ENCODE assay signal across 8 cellular contexts in the genomic region with DNA sequence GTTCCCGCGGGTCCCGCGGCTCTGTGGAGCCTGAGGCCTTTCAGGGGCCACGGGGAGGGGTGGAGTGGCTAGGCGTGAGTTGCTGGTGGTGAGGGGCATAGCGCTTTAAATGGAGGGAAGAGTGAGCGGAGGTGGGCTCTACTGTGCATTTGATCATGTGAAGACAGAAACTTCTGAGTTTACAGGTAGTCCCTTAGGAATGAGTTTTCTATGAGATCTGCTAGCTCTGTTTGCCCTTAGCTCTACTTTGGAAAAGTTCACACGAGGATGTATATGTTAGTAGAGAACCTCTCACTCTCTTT. TPM values are rescaled to one million over a fixed set of nuclear protein-coding genes. Genes with fewer than 3 reads are reported as not detected.
DNase-seq lines count a peak whose midpoint lies in the region; ATAC-seq and TF ChIP-seq lines count a peak whose summit lies in the region.

No MANE protein-coding gene starts in this region.

- peaks cover 27% of the 10 kb centered on the region for H3K4me1 Mint-ChIP-seq in activated naive CD4-positive, alpha-beta T cell treated with anti-CD3 and anti-CD28 coated beads, Interleukin-2, amount 50 U/mL, for 24 hours
- peaks cover 45% of the 10 kb centered on the region for H3K4me1 Mint-ChIP-seq in mesothelial cell of epicardium

- H3K27me3 Mint-ChIP-seq in activated naive CD4-positive, alpha-beta T cell treated with anti-CD3 and anti-CD28 coated beads, Interleukin-2, amount 50 U/mL, for 24 hours: no peaks in the 10 kb centered on the region
- H3K27me3 Mint-ChIP-seq in mesothelial cell of epicardium (ENCODE audit: low read depth): no peaks in the 10 kb centered on the region

- no peak for ATAC-seq in upper lobe of right lung

- no peak overlapping the region for H3K27ac Mint-ChIP-seq in activated naive CD4-positive, alpha-beta T cell treated with anti-CD3 and anti-CD28 coated beads, Interleukin-2, amount 50 U/mL, for 24 hours
- H3K27ac Mint-ChIP-seq in mesothelial cell of epicardium: peak overlapping the region; percentile 97

- H3K9me3 Mint-ChIP-seq in activated naive CD4-positive, alpha-beta T cell treated with anti-CD3 and anti-CD28 coated beads, Interleukin-2, amount 50 U/mL, for 24 hours: no peaks in the 10 kb centered on the region
- no peaks in the 10 kb centered on the region for H3K9me3 Mint-ChIP-seq in mesothelial cell of epicardium

- TF ChIP-seq CTCF in mesothelial cell of epicardium (IDR thresholded peaks at IDR 0.05; ENCODE audit: unreplicated experiment): no peak
- no peak for TF ChIP-seq CTCF in upper lobe of right lung (IDR thresholded peaks at IDR 0.05)

- no peak for DNase-seq in activated naive CD4-positive, alpha-beta T cell (lab: John Stamatoyannopoulos, UW)
- DNase-seq in caudate nucleus (lab: John Stamatoyannopoulos, UW) (no peak), mesothelial cell of epicardium (ENCODE audit: low spot score in 2 of 2, unreplicated experiment in 2 of 2) (no peak), upper lobe of right lung (no peak), islet precursor cell (no peak), middle frontal gyrus (ENCODE audit: extremely low spot score, low spot score) (no peak), inferior parietal cortex (ENCODE audit: extremely low spot score) (no peak)

- H3K27ac ChIP-seq in caudate nucleus (ENCODE audit: low read depth, low read length): peak overlapping the region; percentile 83
- H3K27ac ChIP-seq in upper lobe of right lung: peak overlapping the region; percentile 58

- peak overlapping the region; percentile 71 for H3K4me3 ChIP-seq in upper lobe of right lung

- intact Hi-C loops in upper lobe of right lung (cut with DNase I): no loop called here

- peak overlapping the region; percentile 91 for H3K4me3 Mint-ChIP-seq in activated naive CD4-positive, alpha-beta T cell treated with anti-CD3 and anti-CD28 coated beads, Interleukin-2, amount 50 U/mL, for 24 hours
- peak overlapping the region; percentile 90 for H3K4me3 Mint-ChIP-seq in mesothelial cell of epicardium

- no peaks in the 10 kb centered on the region for H3K9me3 ChIP-seq in upper lobe of right lung

- H3K36me3 Mint-ChIP-seq in activated naive CD4-positive, alpha-beta T cell treated with anti-CD3 and anti-CD28 coated beads, Interleukin-2, amount 50 U/mL, for 24 hours: no peaks in the 10 kb centered on the region
- no peaks in the 10 kb centered on the region for H3K36me3 Mint-ChIP-seq in mesothelial cell of epicardium

- peaks cover 6% of the 10 kb centered on the region for H3K4me1 ChIP-seq in upper lobe of right lung

- H3K27me3 ChIP-seq in upper lobe of right lung: no peaks in the 10 kb centered on the region

- H3K36me3 ChIP-seq in upper lobe of right lung: no peaks in the 10 kb centered on the region

RNA-seq across cellular contexts. Expression of gene ST6GALNAC3, which starts 0.6 kb away (rescaled TPM):
- 62.3 to 64.8 TPM (median 64.6 TPM) in 3 replicates for total RNA-seq in mesothelial cell of epicardium
- total RNA-seq in upper lobe of right lung: 5.6 TPM
